Comparison of ENCODE assay signal across 13 cellular contexts in genomic region chr4:78768447-78769177, GRCh38. TPM values are rescaled to one million over a fixed set of nuclear protein-coding genes. Genes with fewer than 3 reads are reported as not detected.
DNase-seq lines count a peak whose midpoint lies in the region; ATAC-seq and TF ChIP-seq lines count a peak whose summit lies in the region.
"Had no signal": no experiment of that assay in that cellular context is flagged by ENCODE, and none has a peak within 500 bp of the region (broad histone marks: within the 10 kb centered on the region; RNA-seq: fewer than 3 reads in every experiment).

No MANE protein-coding gene starts in this region.

- POLR2A ChIA-PET in PC-3 (lab: Charles Lee; ENCODE audit: unreplicated experiment) = interaction anchor here (0.7 kb wide), 1 partner anchor 121 kb away, joined by 8 read pairs; no protein-coding TSS in a partner anchor
- POLR2A ChIA-PET in CD8-positive, alpha-beta memory T cell (lab: Charles Lee) = no interaction called here

- H3K9me2 ChIP-seq in PC-3 (replicated peaks; ENCODE audit: low read length) = no peaks in the 10 kb centered on the region

- intact Hi-C loops in PC-3 (cut with micrococcal nuclease) (no loop called here), colonic mucosa (cut with DNase I) (no loop called here)

- H3F3A ChIP-seq in PC-3 (ENCODE audit: low read length, unreplicated experiment) = no peaks in the 10 kb centered on the region

- CTCF ChIA-PET in PC-3 (lab: Charles Lee) = no interaction called here
- CTCF ChIA-PET in CD8-positive, alpha-beta memory T cell (lab: Charles Lee) = no interaction called here

- ATAC-seq in PC-3 (peak; percentile 29; the same call in 1 of the 2 replicates), HG03135 (IDR thresholded peaks at IDR 0.05; ENCODE audit: unreplicated experiment) (no peak)

- H3K4me1 ChIP-seq in PC-3 (ENCODE audit: insufficient read depth, low read length) = peaks cover 28% of the 10 kb centered on the region
- H3K4me1 ChIP-seq in colonic mucosa = no peaks in the 10 kb centered on the region
- no peaks in the 10 kb centered on the region for H3K4me1 ChIP-seq in CD8-positive, alpha-beta memory T cell (ENCODE audit: insufficient read depth, low read length)
- H3K4me1 ChIP-seq: testis had no signal

- H3K9ac ChIP-seq in PC-3 (ENCODE audit: low read length) (no peak overlapping the region), colonic mucosa (ENCODE audit: low read depth in 2 of 2, low read length in 2 of 2) (peak overlapping the region in 1 of 2 donors; percentile 12)

- H3K27me3 Mint-ChIP-seq in immature natural killer cell (ENCODE audit: low read depth in 3 of 3) = peaks cover 2 to 8% (median 2%) of the 10 kb centered on the region in 3 donors
- peaks cover 3 to 4% of the 10 kb centered on the region in 2 donors for H3K27me3 Mint-ChIP-seq in CD8-positive, alpha-beta memory T cell
- H3K27me3 Mint-ChIP-seq: activated naive CD8-positive, alpha-beta T cell had no signal

- H4K20me1 ChIP-seq in PC-3 (ENCODE audit: low read length) = no peaks in the 10 kb centered on the region

- no peaks in the 10 kb centered on the region for H3K27me3 ChIP-seq in PC-3 (ENCODE audit: low read length)
- no peaks in the 10 kb centered on the region for H3K27me3 ChIP-seq in colonic mucosa
- H3K27me3 ChIP-seq in CD8-positive, alpha-beta memory T cell (ENCODE audit: insufficient read depth, low read length, poor library complexity, severe bottlenecking) = no peaks in the 10 kb centered on the region
- H3K27me3 ChIP-seq: testis had no signal

- no peaks in the 10 kb centered on the region for H3K9me3 Mint-ChIP-seq in immature natural killer cell
- H3K9me3 Mint-ChIP-seq in CD8-positive, alpha-beta memory T cell = no peaks in the 10 kb centered on the region
- H3K9me3 Mint-ChIP-seq: natural killer cell treated with Interleukin-12 subunit alpha and Interleukin-12 subunit beta and Interleukin-15 and Interleukin-18, amount 100 ng/mL, for 72 hours had no signal

- H3K27ac Mint-ChIP-seq in immature natural killer cell = no peak overlapping the region
- no peak overlapping the region for H3K27ac Mint-ChIP-seq in CD8-positive, alpha-beta memory T cell
- H3K27ac Mint-ChIP-seq: activated naive CD8-positive, alpha-beta T cell; natural killer cell treated with Interleukin-12 subunit alpha and Interleukin-12 subunit beta and Interleukin-15 and Interleukin-18, amount 100 ng/mL, for 72 hours had no signal

- H3K36me3 Mint-ChIP-seq in immature natural killer cell = no peaks in the 10 kb centered on the region
- no peaks in the 10 kb centered on the region for H3K36me3 Mint-ChIP-seq in CD8-positive, alpha-beta memory T cell
- H3K36me3 Mint-ChIP-seq: activated naive CD8-positive, alpha-beta T cell; natural killer cell treated with Interleukin-12 subunit alpha and Interleukin-12 subunit beta and Interleukin-15 and Interleukin-18, amount 100 ng/mL, for 72 hours had no signal

- no peak overlapping the region for H3K4me2 ChIP-seq in PC-3 (ENCODE audit: low read length)

- no peak for TF ChIP-seq CTCF in PC-3 (conservative IDR thresholded peaks at IDR 0.05; ENCODE audit: low read depth, low read length)
- TF ChIP-seq CTCF in colonic mucosa (IDR thresholded peaks at IDR 0.05) = no peak

- no TSS peak for BruUV-seq in PC-3 (replicated peaks; lab: Mats Ljungman, UMichigan)

- no peaks in the 10 kb centered on the region for H3K79me2 ChIP-seq in PC-3 (ENCODE audit: low read length)

- DNase-seq in GF-D8 (lab: John Stamatoyannopoulos, UW) (peak; percentile 5), PC-3 (peak; percentile 54), colonic mucosa (peak; percentile 42), left kidney (ENCODE audit: low read depth, low spot score) (peak; percentile 18), immature natural killer cell (no peak)
- DNase-seq in CD8-positive, alpha-beta memory T cell = no peak
- DNase-seq: cortex of kidney, NCI-H2227 treated with DMSO at 0.1 percent for 48 hours, testis had no signal

- no peak overlapping the region for H2AFZ ChIP-seq in PC-3 (ENCODE audit: low read length)

- no peak overlapping the region for H3K4me3 ChIP-seq in PC-3 (ENCODE audit: low read length)
- H3K4me3 ChIP-seq in colonic mucosa = no peak overlapping the region
- no peak overlapping the region for H3K4me3 ChIP-seq in CD8-positive, alpha-beta memory T cell (ENCODE audit: low read length)
- H3K4me3 ChIP-seq: skin epidermis, testis had no signal

- H3K36me3 ChIP-seq in PC-3 (ENCODE audit: low read depth, low read length) = no peaks in the 10 kb centered on the region
- no peaks in the 10 kb centered on the region for H3K36me3 ChIP-seq in colonic mucosa
- no peaks in the 10 kb centered on the region for H3K36me3 ChIP-seq in CD8-positive, alpha-beta memory T cell (ENCODE audit: insufficient read depth, low read length)

- no peaks in the 10 kb centered on the region for H3K4me1 Mint-ChIP-seq in immature natural killer cell
- H3K4me1 Mint-ChIP-seq in CD8-positive, alpha-beta memory T cell = no peaks in the 10 kb centered on the region

- no peak overlapping the region for H3K4me3 Mint-ChIP-seq in immature natural killer cell
- H3K4me3 Mint-ChIP-seq in CD8-positive, alpha-beta memory T cell = no peak overlapping the region
- H3K4me3 Mint-ChIP-seq: activated naive CD8-positive, alpha-beta T cell; natural killer cell treated with Interleukin-12 subunit alpha and Interleukin-12 subunit beta and Interleukin-15 and Interleukin-18, amount 100 ng/mL, for 72 hours had no signal

- H3K27ac ChIP-seq in PC-3 (ENCODE audit: low read length) (no peak overlapping the region), colonic mucosa (peak overlapping the region; percentile 4)
- no peak overlapping the region for H3K27ac ChIP-seq in CD8-positive, alpha-beta memory T cell (ENCODE audit: low read depth, low read length)
- H3K27ac ChIP-seq: skin epidermis, testis had no signal

- H3K9me3 ChIP-seq in PC-3 (ENCODE audit: low read length) (no peaks in the 10 kb centered on the region), colonic mucosa (no peaks in the 10 kb centered on the region)
- H3K9me3 ChIP-seq in CD8-positive, alpha-beta memory T cell (ENCODE audit: low read length) = no peaks in the 10 kb centered on the region
- H3K9me3 ChIP-seq: testis had no signal

RNA-seq across cellular contexts. Expression of gene BMP2K, which starts 7.5 kb away (rescaled TPM):
- total RNA-seq in PC-3 (2014; rRNA removed) (16.2 and 24.5 TPM in 2 replicates), colonic mucosa (10 to 100 TPM; 52.4 to 55.7 TPM)
- polyA plus RNA-seq in immature natural killer cell = 1 to 10 TPM in 2 of 3 donors, under 1 TPM in 1; 0.93 to 3.0 (median 1.3) TPM
- total RNA-seq in CD8-positive, alpha-beta memory T cell = 10 to 100 TPM; 20.1 to 20.7 TPM
- polyA plus RNA-seq in CD8-positive, alpha-beta memory T cell = 1.6 TPM

Comparison
In these comparisons a context has a peak if more than half of its experiments do, and no peak if none do; other contexts are left out.
1. DNase-seq: peak in GF-D8 (single experiment), PC-3 (single experiment), colonic mucosa (single experiment) and left kidney (single experiment); none in immature natural killer cell (0 of 3) and CD8-positive, alpha-beta memory T cell (0 of 5).